10 cellular contexts compared by ENCODE assay signal in the genomic region with DNA sequence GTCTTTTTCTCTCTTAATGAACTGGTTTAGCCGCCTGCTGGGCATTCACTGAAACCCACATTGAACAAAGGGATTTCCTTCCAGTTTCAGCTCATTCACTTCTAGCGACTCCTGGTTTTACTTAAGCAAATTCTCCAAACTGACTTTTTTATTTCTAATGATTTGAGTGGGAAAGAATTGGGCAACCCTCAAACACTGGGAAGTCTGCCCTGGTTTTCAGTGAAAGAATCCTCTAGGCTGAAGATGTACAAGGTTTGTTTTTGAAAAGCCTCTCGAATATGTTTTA. TPM values are rescaled to one million over a fixed set of nuclear protein-coding genes. Genes with fewer than 3 reads are reported as not detected.
DNase-seq lines count a peak whose midpoint lies in the region; ATAC-seq and TF ChIP-seq lines count a peak whose summit lies in the region.
"Had no signal": no experiment of that assay in that cellular context is flagged by ENCODE, and none has a peak within 500 bp of the region (broad histone marks: within the 10 kb centered on the region; RNA-seq: fewer than 3 reads in every experiment).

No MANE protein-coding gene starts in this region.

- no peak overlapping the region for H2AFZ ChIP-seq in hepatocyte

- H3K27ac Mint-ChIP-seq in brain (peak overlapping the region; percentile 89 to 94 (median 92)), type B pancreatic cell (peak overlapping the region; percentile 82)
- H3K27ac Mint-ChIP-seq: activated naive CD8-positive, alpha-beta T cell; B cell had no signal

- H3K9me3 Mint-ChIP-seq in brain (no peaks in the 10 kb centered on the region), type B pancreatic cell (no peaks in the 10 kb centered on the region)

- peaks cover 94% of the 10 kb centered on the region for H3K4me1 Mint-ChIP-seq in brain
- H3K4me1 Mint-ChIP-seq in type B pancreatic cell (ENCODE audit: unreplicated experiment), result peaks cover 82% of the 10 kb centered on the region
- H3K4me1 Mint-ChIP-seq: B cell had no signal

- peak overlapping the region; percentile 32 for H3K4me2 ChIP-seq in hepatocyte

- peak; percentile 2 for DNase-seq in SIG-M5 treated with dmso at 0.1 percent for 504 hours (lab: John Stamatoyannopoulos, UW; ENCODE audit: unreplicated experiment)
- no peak for DNase-seq in SIG-M5 (lab: John Stamatoyannopoulos, UW)
- DNase-seq in hepatocyte (ENCODE audit: low spot score), result peak; percentile 52
- DNase-seq in type B pancreatic cell (ENCODE audit: extremely low spot score, unreplicated experiment), result no peak
- DNase-seq in HuH-7.5 (ENCODE audit: low spot score), result no peak
- DNase-seq in NCI-H1436 (lab: John Stamatoyannopoulos, UW), result no peak

- no peak overlapping the region for H3K4me3 ChIP-seq in hepatocyte

- TF ChIP-seq CTCF in brain (conservative IDR thresholded peaks at IDR 0.05) (peak in 1 of 2 experiments; percentile 71), hepatocyte (IDR thresholded peaks at IDR 0.05; ENCODE audit: poor library complexity) (peak; percentile 47), type B pancreatic cell (conservative IDR thresholded peaks at IDR 0.05) (peak; percentile 84)

- peaks cover 18% of the 10 kb centered on the region for H3K36me3 Mint-ChIP-seq in brain
- H3K36me3 Mint-ChIP-seq in type B pancreatic cell, result peaks cover 23% of the 10 kb centered on the region

- no peaks in the 10 kb centered on the region for H3K9me2 ChIP-seq in hepatocyte (replicated peaks; ENCODE audit: insufficient read depth)

- no peak for ATAC-seq in GM18861 (IDR thresholded peaks at IDR 0.05; ENCODE audit: unreplicated experiment)

- H3K4me3 Mint-ChIP-seq in brain, result peak overlapping the region; percentile 8 to 76 (median 74)
- peak overlapping the region; percentile 61 for H3K4me3 Mint-ChIP-seq in type B pancreatic cell
- H3K4me3 Mint-ChIP-seq: activated naive CD8-positive, alpha-beta T cell; B cell had no signal

- H3K9me3 ChIP-seq in hepatocyte (ENCODE audit: low read depth), result no peaks in the 10 kb centered on the region

- H3K27me3 Mint-ChIP-seq in brain (peaks cover 4% of the 10 kb centered on the region), type B pancreatic cell (peaks cover 2% of the 10 kb centered on the region)
- H3K27me3 Mint-ChIP-seq: activated naive CD8-positive, alpha-beta T cell; B cell had no signal

- H3K4me1 ChIP-seq in hepatocyte (ENCODE audit: insufficient read depth), result peaks cover 35% of the 10 kb centered on the region

- no peaks in the 10 kb centered on the region for H3K79me2 ChIP-seq in hepatocyte

- H3K27ac ChIP-seq in hepatocyte, result peak overlapping the region; percentile 39

- H3K36me3 ChIP-seq in hepatocyte (replicated peaks; ENCODE audit: insufficient read depth, low read depth), result no peaks in the 10 kb centered on the region

- H4K20me1 ChIP-seq in hepatocyte (ENCODE audit: insufficient read depth, poor library complexity, severe bottlenecking), result no peaks in the 10 kb centered on the region

- WGBS in hepatocyte (ENCODE audit: low lambda C conversion rate, missing lambda C conversion rate), result 35% methylated on average over 3 of the region's 3 CpGs

- H3K27me3 ChIP-seq in hepatocyte, result peaks cover 13% of the 10 kb centered on the region

RNA-seq across cellular contexts. Expression of a gene that starts 45.5 kb away (rescaled TPM):
- polyA plus RNA-seq in brain (ENCODE audit: insufficient read depth, low read depth, low replicate concordance), result 0.58 TPM
- 38.9 and 48.6 TPM in 2 replicates for total RNA-seq in hepatocyte
- polyA plus RNA-seq in hepatocyte, result 88.9 and 96.1 TPM in 2 replicates
- 42.7 and 95.2 TPM in 2 replicates for total RNA-seq in type B pancreatic cell (ENCODE audit: low replicate concordance)

Comparison
In these comparisons a context has a peak if more than half of its experiments do, and no peak if none do; other contexts are left out.
1. DNase-seq: peak in SIG-M5 treated with dmso at 0.1 percent for 504 hours (single experiment) and hepatocyte (single experiment); none in SIG-M5 (single experiment), type B pancreatic cell (single experiment), HuH-7.5 (single experiment) and NCI-H1436 (single experiment).